In genomic region chr18:51194604-51195003, GRCh38 we compare ENCODE assay signal across 8 cellular contexts. TPM values are rescaled to one million over a fixed set of nuclear protein-coding genes. Genes with fewer than 3 reads are reported as not detected.
DNase-seq lines count a peak whose midpoint lies in the region; ATAC-seq lines count a peak whose summit lies in the region.

No MANE protein-coding gene starts in this region.

- no peaks in the 10 kb centered on the region for H3K9me3 ChIP-seq in iPS-20b (ENCODE audit: insufficient read depth, low read depth, low read length)
- H3K9me3 ChIP-seq in thymus (ENCODE audit: control insufficient read depth) = no peaks in the 10 kb centered on the region

- H3K27me3 ChIP-seq in iPS-20b (ENCODE audit: insufficient read depth, low read length) = no peaks in the 10 kb centered on the region
- no peaks in the 10 kb centered on the region for H3K27me3 ChIP-seq in thymus (ENCODE audit: control insufficient read depth, insufficient read depth)

- POLR2A ChIA-PET in activated CD8-positive, alpha-beta T cell treated with anti-CD3 and anti-CD28 coated beads, Interleukin-2, amount 10 ng/mL, durations not matched to agents 7 days and 5 days (lab: Charles Lee) = interaction anchor here (0.8 to 3.4 kb wide), 5 partner anchors 9 to 164 kb away, joined by 3 to 54 read pairs (median 4); partner anchors contain the start of gene SMAD4

- 39% methylated on average over 3 of the region's 3 CpGs for WGBS in thymus

- H3K27ac Mint-ChIP-seq in activated CD8-positive, alpha-beta memory T cell treated with anti-CD3 and anti-CD28 coated beads, Interleukin-2, amount 10 ng/mL, durations not matched to agents 7 days and 5 days = peak overlapping the region; percentile 97
- H3K27ac Mint-ChIP-seq in activated CD8-positive, alpha-beta T cell treated with anti-CD3 and anti-CD28 coated beads, Interleukin-2, amount 10 ng/mL, durations not matched to agents 7 days and 5 days = peak overlapping the region; percentile 97

- ATAC-seq in activated CD8-positive, alpha-beta memory T cell treated with anti-CD3 and anti-CD28 coated beads, Interleukin-2, amount 10 ng/mL, durations not matched to agents 7 days and 5 days = no peak
- no peak for ATAC-seq in activated CD8-positive, alpha-beta T cell treated with anti-CD3 and anti-CD28 coated beads, Interleukin-2, amount 10 ng/mL, durations not matched to agents 7 days and 5 days

- H3K9ac ChIP-seq in iPS-20b (ENCODE audit: low read depth, low read length) = peak overlapping the region; percentile 98; the same call in 1 of the 2 replicates

- H3K4me3 Mint-ChIP-seq in activated CD8-positive, alpha-beta memory T cell treated with anti-CD3 and anti-CD28 coated beads, Interleukin-2, amount 10 ng/mL, durations not matched to agents 7 days and 5 days = peak overlapping the region; percentile 95
- peak overlapping the region; percentile 95 for H3K4me3 Mint-ChIP-seq in activated CD8-positive, alpha-beta T cell treated with anti-CD3 and anti-CD28 coated beads, Interleukin-2, amount 10 ng/mL, durations not matched to agents 7 days and 5 days

- H3K36me3 ChIP-seq in iPS-20b (ENCODE audit: insufficient read depth, low read depth, low read length) (peaks cover 25% of the 10 kb centered on the region), thymus (ENCODE audit: control insufficient read depth, insufficient read depth) (no peaks in the 10 kb centered on the region)

- no peaks in the 10 kb centered on the region for H3K27me3 Mint-ChIP-seq in activated CD8-positive, alpha-beta memory T cell treated with anti-CD3 and anti-CD28 coated beads, Interleukin-2, amount 10 ng/mL, durations not matched to agents 7 days and 5 days
- H3K27me3 Mint-ChIP-seq in activated CD8-positive, alpha-beta T cell treated with anti-CD3 and anti-CD28 coated beads, Interleukin-2, amount 10 ng/mL, durations not matched to agents 7 days and 5 days (ENCODE audit: low read depth) = no peaks in the 10 kb centered on the region

- CTCF ChIA-PET in activated CD8-positive, alpha-beta memory T cell treated with anti-CD3 and anti-CD28 coated beads, Interleukin-2, amount 10 ng/mL, durations not matched to agents 7 days and 5 days (lab: Charles Lee) = interaction anchor here (1.1 to 1.7 kb wide), 4 partner anchors 11 to 316 kb away, joined by 4 to 7 read pairs (median 5); partner anchors contain the start of gene ME2
- CTCF ChIA-PET in activated CD8-positive, alpha-beta T cell treated with anti-CD3 and anti-CD28 coated beads, Interleukin-2, amount 10 ng/mL, durations not matched to agents 7 days and 5 days (lab: Charles Lee) = interaction anchor here (0.9 to 3.8 kb wide), 9 partner anchors 9 to 84 kb away, joined by 3 to 15 read pairs (median 4); no protein-coding TSS in a partner anchor

- H3K4me1 Mint-ChIP-seq in activated CD8-positive, alpha-beta memory T cell treated with anti-CD3 and anti-CD28 coated beads, Interleukin-2, amount 10 ng/mL, durations not matched to agents 7 days and 5 days = peaks cover 46% of the 10 kb centered on the region
- H3K4me1 Mint-ChIP-seq in activated CD8-positive, alpha-beta T cell treated with anti-CD3 and anti-CD28 coated beads, Interleukin-2, amount 10 ng/mL, durations not matched to agents 7 days and 5 days (ENCODE audit: low read depth) = peaks cover 54% of the 10 kb centered on the region

- H3K4me3 ChIP-seq in iPS-20b (ENCODE audit: low read length) = peak overlapping the region; percentile 94
- peak overlapping the region; percentile 86 for H3K4me3 ChIP-seq in thymus (ENCODE audit: low read length)

- no peaks in the 10 kb centered on the region for H3K9me3 Mint-ChIP-seq in activated CD8-positive, alpha-beta memory T cell treated with anti-CD3 and anti-CD28 coated beads, Interleukin-2, amount 10 ng/mL, durations not matched to agents 7 days and 5 days (ENCODE audit: low read depth)
- H3K9me3 Mint-ChIP-seq in activated CD8-positive, alpha-beta T cell treated with anti-CD3 and anti-CD28 coated beads, Interleukin-2, amount 10 ng/mL, durations not matched to agents 7 days and 5 days (ENCODE audit: insufficient read depth) = no peaks in the 10 kb centered on the region

- H3K4me1 ChIP-seq in iPS-20b (ENCODE audit: insufficient read depth, low read length) (peaks cover 36% of the 10 kb centered on the region; the same call in 1 of the 2 replicates), thymus (ENCODE audit: control insufficient read depth, insufficient read depth, low read length) (peaks cover 20% of the 10 kb centered on the region)

- H3K36me3 Mint-ChIP-seq in activated CD8-positive, alpha-beta memory T cell treated with anti-CD3 and anti-CD28 coated beads, Interleukin-2, amount 10 ng/mL, durations not matched to agents 7 days and 5 days = peaks cover 16% of the 10 kb centered on the region
- H3K36me3 Mint-ChIP-seq in activated CD8-positive, alpha-beta T cell treated with anti-CD3 and anti-CD28 coated beads, Interleukin-2, amount 10 ng/mL, durations not matched to agents 7 days and 5 days (ENCODE audit: low read depth) = peaks cover 40% of the 10 kb centered on the region

- H3K27ac ChIP-seq in iPS-20b (ENCODE audit: low read length) (no peak overlapping the region), thymus (ENCODE audit: low read depth) (peak overlapping the region; percentile 46)

- no peak for DNase-seq in activated CD8-positive, alpha-beta memory T cell treated with anti-CD3 and anti-CD28 coated beads, Interleukin-2, amount 10 ng/mL, durations not matched to agents 7 days and 5 days
- no peak for DNase-seq in activated CD8-positive, alpha-beta memory T cell treated with anti-CD3 and anti-CD28 coated beads, Interleukin-2, amount 50 U/mL, for 48 hours
- no peak for DNase-seq in activated CD8-positive, alpha-beta T cell treated with anti-CD3 and anti-CD28 coated beads, Interleukin-2, amount 10 ng/mL, durations not matched to agents 7 days and 5 days
- no peak for DNase-seq in activated effector memory CD4-positive, alpha-beta T cell treated with anti-CD3 and anti-CD28 coated beads, Interleukin-2, amount 50 U/mL, for 16 hours
- DNase-seq in epidermal melanocyte (ENCODE audit: insufficient read length, low spot score) (no peak), NCI-H1694 treated with DMSO at 0.1 percent for 48 hours (lab: John Stamatoyannopoulos, UW) (no peak)

RNA-seq across cellular contexts. Expression of gene MEX3C, which starts 2.9 kb away (rescaled TPM):
- 10 to 100 TPM; 48.4 to 59.8 TPM for total RNA-seq in activated CD8-positive, alpha-beta memory T cell treated with anti-CD3 and anti-CD28 coated beads, Interleukin-2, amount 10 ng/mL, durations not matched to agents 7 days and 5 days
- total RNA-seq in activated CD8-positive, alpha-beta T cell treated with anti-CD3 and anti-CD28 coated beads, Interleukin-2, amount 10 ng/mL, durations not matched to agents 7 days and 5 days = 10 to 100 TPM; 40.4 to 45.8 TPM
- polyA plus RNA-seq in thymus = 31.6 TPM
